8 cellular contexts compared by ENCODE assay signal in the genomic region with DNA sequence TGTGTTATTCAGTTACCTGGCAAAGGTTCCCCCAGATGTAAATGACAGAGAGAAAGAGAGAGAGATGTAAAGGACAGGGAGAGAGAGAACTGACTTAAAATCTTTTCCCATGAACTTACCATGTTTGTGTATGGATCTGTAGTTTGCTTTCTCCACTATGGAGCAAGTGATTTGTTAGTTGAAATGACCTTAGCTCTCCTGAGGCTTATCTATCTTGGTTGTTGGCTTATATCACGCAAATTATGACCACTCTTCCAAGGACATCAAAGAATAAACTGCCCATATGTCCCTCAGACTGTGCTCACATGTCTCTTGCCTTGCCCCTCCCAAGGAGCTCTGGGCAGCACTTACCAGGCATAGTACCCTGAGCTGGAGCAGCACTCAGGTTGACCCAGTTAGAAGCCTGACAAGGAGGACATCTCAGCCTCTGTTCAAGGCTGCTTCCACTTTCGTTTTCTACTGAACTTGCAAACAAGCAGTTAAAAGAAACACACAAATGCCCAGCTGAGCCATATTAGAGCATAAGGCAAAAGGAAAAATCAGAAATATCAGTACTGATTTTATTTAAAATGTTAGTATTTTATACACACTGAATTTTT.
DNase-seq lines count a peak whose midpoint lies in the region; ATAC-seq and TF ChIP-seq lines count a peak whose summit lies in the region.

No MANE protein-coding gene starts in this region.

- DNase-seq in NAMALWA (ENCODE audit: low spot score) (peak; percentile 39), fibroblast of pulmonary artery (ENCODE audit: low read depth) (peak; percentile 14), NCI-H2227 (lab: John Stamatoyannopoulos, UW; ENCODE audit: unreplicated experiment) (no peak), mucosa of gallbladder (ENCODE audit: low spot score) (no peak), NCI-H2107 treated with DMSO at 0.1 percent for 48 hours (lab: John Stamatoyannopoulos, UW; ENCODE audit: unreplicated experiment) (no peak), tibial artery (no peak)

- TF ChIP-seq CTCF in fibroblast of pulmonary artery (IDR thresholded peaks at IDR 0.05; ENCODE audit: low read length, missing control alignments) = no peak
- no peak for TF ChIP-seq CTCF in tibial artery (IDR thresholded peaks at IDR 0.05)

- no peaks in the 10 kb centered on the region for H3K4me1 ChIP-seq in tibial artery

- H3K36me3 ChIP-seq in tibial artery = no peaks in the 10 kb centered on the region

- H3K27me3 ChIP-seq in tibial artery = peaks cover 0 to 5% of the 10 kb centered on the region in 2 donors

- no peak overlapping the region for H3K27ac ChIP-seq in tibial artery

- TF ChIP-seq POLR2A in GM18505 (IDR thresholded peaks at IDR 0.05; ENCODE audit: borderline replicate concordance, extremely low read depth, insufficient read depth, insufficient read length) = no peak

- no peaks in the 10 kb centered on the region for H3K9me3 ChIP-seq in tibial artery

- ATAC-seq in GM18505 (IDR thresholded peaks at IDR 0.05; ENCODE audit: unreplicated experiment) (peak; percentile 70), GM21786 (IDR thresholded peaks at IDR 0.05; ENCODE audit: unreplicated experiment) (peak; percentile 94)

- intact Hi-C loops in tibial artery (cut with DNase I; ENCODE audit: low total_unique reads) = no loop called here

- H3K4me3 ChIP-seq in fibroblast of pulmonary artery (replicated peaks; ENCODE audit: low read depth, low read length) (peak overlapping the region; percentile 22), tibial artery (no peak overlapping the region)

Comparison
In these comparisons a context has a peak if more than half of its experiments do, and no peak if none do; other contexts are left out.
1. DNase-seq: peak in NAMALWA (single experiment) and fibroblast of pulmonary artery (single experiment); none in NCI-H2227 (single experiment), mucosa of gallbladder (single experiment), NCI-H2107 treated with DMSO at 0.1 percent for 48 hours (single experiment) and tibial artery (0 of 2).